ENCODE assay signal across 22 cellular contexts in the genomic region with DNA sequence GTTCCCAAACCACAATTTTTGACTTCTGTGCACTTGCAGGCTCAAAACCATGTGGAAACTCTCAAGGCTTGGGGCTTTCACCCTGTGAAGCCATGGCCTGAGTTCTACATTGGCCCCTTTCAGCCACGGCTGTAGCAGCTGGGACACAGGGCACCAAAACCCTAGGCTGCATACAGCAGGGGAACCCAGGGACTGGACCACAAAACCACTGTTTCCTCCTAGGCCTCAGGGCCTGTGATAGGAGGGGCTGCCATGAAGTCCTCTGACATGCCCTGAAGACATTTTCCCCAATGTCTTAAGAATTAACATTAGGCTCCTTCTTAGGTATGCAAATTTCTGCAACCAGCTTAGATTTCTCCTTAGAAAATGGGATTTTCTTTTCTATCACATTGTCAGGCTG.
"Had no signal": no experiment of that assay in that cellular context is flagged by ENCODE, and none has a peak within 500 bp of the region (broad histone marks: within the 10 kb centered on the region; RNA-seq: fewer than 3 reads in every experiment).

No MANE protein-coding gene starts in this region.

- DNase-seq: effector memory CD4-positive, alpha-beta T cell; foreskin melanocyte; glutamatergic neuron; heart right ventricle; hippocampal formation; left cardiac atrium; left lung; mesenchymal stem cell; mucosa of descending colon; naive B cell; pancreas; right lobe of liver; small intestine; stimulated activated CD4-positive, alpha-beta T cell treated with anti-CD3 and anti-CD28 coated beads, Interleukin-15, amount 100 ng/mL, for 24 hours; stimulated activated CD4-positive, alpha-beta T cell treated with anti-CD3 and anti-CD28 coated beads, Interleukin-2, amount 100 ng/mL, for 48 hours; stimulated activated naive B cell treated with anti-CD40 and anti-IgM and Interleukin-4, amounts not matched to agents 10 μg/mL and 1 μg/mL and 100 μg/mL, for 72 hours; transverse colon had no signal

- ATAC-seq: heart right ventricle; left cardiac atrium; left lung; mucosa of descending colon; natural killer cell treated with Interleukin-12 subunit alpha and Interleukin-12 subunit beta and Interleukin-15 and Interleukin-18, amount 100 ng/mL, for 72 hours; pancreas; right lobe of liver; stimulated activated naive B cell treated with anti-CD40 and anti-IgM and Interleukin-4, amounts not matched to agents 10 μg/mL and 1 μg/mL and 100 μg/mL, for 72 hours had no signal

- H3K27me3 ChIP-seq: esophagus muscularis mucosa, heart right ventricle, left lung, neutrophil, pancreas, right lobe of liver, transverse colon, vagina had no signal

- H3K36me3 ChIP-seq: esophagus muscularis mucosa, heart right ventricle, left lung, neutrophil, pancreas, right lobe of liver, thoracic aorta, transverse colon, vagina had no signal

- H3K4me1 ChIP-seq: esophagus muscularis mucosa, heart right ventricle, left lung, pancreas, right lobe of liver, transverse colon, vagina had no signal

- H3K4me3 ChIP-seq: esophagus muscularis mucosa, heart right ventricle, left lung, mucosa of descending colon, pancreas, right lobe of liver, thoracic aorta, transverse colon, vagina had no signal

- H3K9me3 ChIP-seq: neutrophil, pancreas, right lobe of liver, transverse colon, vagina had no signal

- H3K27ac ChIP-seq: esophagus muscularis mucosa, heart right ventricle, left lung, neutrophil, pancreas, right lobe of liver, thoracic aorta, transverse colon, vagina had no signal
